In genomic region chr19:14571695-14572490, GRCh38 we compare ENCODE assay signal across 8 cellular contexts. TPM values are rescaled to one million over a fixed set of nuclear protein-coding genes. Genes with fewer than 3 reads are reported as not detected.
DNase-seq lines count a peak whose midpoint lies in the region; ATAC-seq and TF ChIP-seq lines count a peak whose summit lies in the region.

TSS of gene NDUFB7 (minus strand) at chr19:14572066. CDS start at chr19:14572000, 66 bp downstream.

- TF ChIP-seq CTCF in Caco-2 (IDR thresholded peaks at IDR 0.05; ENCODE audit: insufficient read depth in 1 of 2, low read depth in 1 of 2, low read length in 1 of 2, severe bottlenecking in 1 of 2, unreplicated experiment in 1 of 2), result peak; percentile 39 to 87

- peak within 1 kb of the TSS; percentile 85 for H2AFZ ChIP-seq in mesenchymal stem cell (ENCODE audit: low read depth, low read length)

- peak within 1 kb of the TSS; percentile 92 to 96 for H3K4ac ChIP-seq in mesenchymal stem cell (ENCODE audit: low read depth in 1 of 2, low read length in 2 of 2)

- H3K4me2 ChIP-seq in mesenchymal stem cell (ENCODE audit: low read length, poor library complexity, severe bottlenecking), result peak within 1 kb of the TSS; percentile 75

- H2BK120ac ChIP-seq in mesenchymal stem cell (ENCODE audit: low read depth, low read length), result no peak within 1 kb of the TSS

- intact Hi-C loops in Caco-2 (cut with micrococcal nuclease; ENCODE audit: unreplicated experiment), result loop anchor here (1.0 to 10.0 kb wide), 2 partner anchors 54 to 213 kb away; partner anchors contain the start of gene DNAJB1

- H3K4me1 ChIP-seq in Caco-2 (no peaks in the 10 kb centered on the region), mesenchymal stem cell (ENCODE audit: control insufficient read depth, insufficient read depth, low read depth, low read length) (peaks cover 11% of the 10 kb centered on the region)

- no peak within 1 kb of the TSS for H2AK5ac ChIP-seq in mesenchymal stem cell (ENCODE audit: low read length, severe bottlenecking)

- no peaks in the 10 kb centered on the region for H3K27me3 Mint-ChIP-seq in Caco-2 (ENCODE audit: insufficient read depth, unreplicated experiment)
- H3K27me3 Mint-ChIP-seq in effector memory CD8-positive, alpha-beta T cell, result no peaks in the 10 kb centered on the region

- H3K9me3 Mint-ChIP-seq in Caco-2 (ENCODE audit: unreplicated experiment), result no peaks in the 10 kb centered on the region
- H3K9me3 Mint-ChIP-seq in effector memory CD8-positive, alpha-beta T cell, result no peaks in the 10 kb centered on the region

- H3K79me1 ChIP-seq in mesenchymal stem cell (replicated peaks; ENCODE audit: low read length, poor library complexity, severe bottlenecking), result peaks cover 10% of the 10 kb centered on the region

- peak within 1 kb of the TSS; percentile 88 for H3K4me3 Mint-ChIP-seq in Caco-2 (ENCODE audit: unreplicated experiment)
- H3K4me3 Mint-ChIP-seq in effector memory CD8-positive, alpha-beta T cell, result peak within 1 kb of the TSS; percentile 93 to 96

- H2BK5ac ChIP-seq in mesenchymal stem cell (ENCODE audit: low read depth, low read length, poor library complexity, severe bottlenecking), result peak within 1 kb of the TSS; percentile 80

- WGBS in mesenchymal stem cell, result under 1% methylated on average over 32 of the region's 40 CpGs

- H2BK12ac ChIP-seq in mesenchymal stem cell (ENCODE audit: low read length in 2 of 2), result no peak within 1 kb of the TSS

- H3K23ac ChIP-seq in mesenchymal stem cell (ENCODE audit: low read length in 2 of 2), result no peak within 1 kb of the TSS

- DNase-seq in Caco-2 (peak; percentile 93), HT1080 (ENCODE audit: low read depth) (peak; percentile 92), NOMO-1 (lab: John Stamatoyannopoulos, UW; ENCODE audit: unreplicated experiment in 2 of 2) (peak; percentile 87 to 92), mesenchymal stem cell (peak; percentile 96)
- DNase-seq in activated CD8-positive, alpha-beta memory T cell treated with anti-CD3 and anti-CD28 coated beads for 4 hours (ENCODE audit: low read depth in 2 of 2), result peak; percentile 71 to 84
- peak; percentile 83 to 86 (median 85) for DNase-seq in effector memory CD8-positive, alpha-beta T cell
- peak; percentile 82 for DNase-seq in stimulated activated CD8-positive, alpha-beta memory T cell treated with anti-CD3 and anti-CD28 coated beads, Interleukin-12 subunit alpha, Interleukin-12 subunit beta, amount 100 ng/mL, for 4 hours (ENCODE audit: low read depth)

- H3K36me3 ChIP-seq in Caco-2 (ENCODE audit: control insufficient read depth, insufficient read depth, low read length), result no peaks in the 10 kb centered on the region
- H3K36me3 ChIP-seq in mesenchymal stem cell (ENCODE audit: control insufficient read depth in 1 of 2, insufficient read depth in 2 of 2, low read depth in 1 of 2, low read length in 2 of 2), result peaks cover 5 to 25% of the 10 kb centered on the region in 2 experiments

- H3K27ac Mint-ChIP-seq in Caco-2 (ENCODE audit: unreplicated experiment), result peak within 1 kb of the TSS; percentile 92
- peak within 1 kb of the TSS; percentile 86 to 92 for H3K27ac Mint-ChIP-seq in effector memory CD8-positive, alpha-beta T cell

- H3K27me3 ChIP-seq in Caco-2 (replicated peaks; ENCODE audit: control insufficient read depth, insufficient read depth, low read length), result no peaks in the 10 kb centered on the region
- H3K27me3 ChIP-seq in mesenchymal stem cell (ENCODE audit: control insufficient read depth in 1 of 2, insufficient read depth in 1 of 2, low read length in 2 of 2), result no peaks in the 10 kb centered on the region

- CTCF ChIA-PET in Caco-2 (lab: Charles Lee), result interaction anchor here (0.6 to 2.5 kb wide), 6 partner anchors 9 to 1811 kb away, joined by 3 to 50 read pairs (median 4); partner anchors contain the start of gene ASF1B

- H4K91ac ChIP-seq in mesenchymal stem cell (ENCODE audit: low read length), result peak within 1 kb of the TSS; percentile 98

- BruUV-seq in Caco-2 (replicated peaks; lab: Mats Ljungman, UMichigan), result TSS peak; percentile 64

- H3K9me3 ChIP-seq in Caco-2 (no peaks in the 10 kb centered on the region), mesenchymal stem cell (ENCODE audit: control insufficient read depth, low read length) (no peaks in the 10 kb centered on the region)

- peak within 1 kb of the TSS in 1 of 2 experiments; percentile 73 for H3K14ac ChIP-seq in mesenchymal stem cell (ENCODE audit: low read length in 2 of 2)

- H3K18ac ChIP-seq in mesenchymal stem cell (ENCODE audit: low read depth in 1 of 2, low read length in 2 of 2), result peak within 1 kb of the TSS; percentile 95 to 98

- peaks cover 9% of the 10 kb centered on the region for H3K4me1 Mint-ChIP-seq in Caco-2 (ENCODE audit: low read depth, unreplicated experiment)
- H3K4me1 Mint-ChIP-seq in effector memory CD8-positive, alpha-beta T cell (ENCODE audit: low read depth in 2 of 2), result peaks cover 37 to 48% of the 10 kb centered on the region in 2 donors

- H3K36me3 Mint-ChIP-seq in Caco-2 (ENCODE audit: insufficient read depth, unreplicated experiment), result peaks cover 32% of the 10 kb centered on the region
- peaks cover 11% of the 10 kb centered on the region for H3K36me3 Mint-ChIP-seq in effector memory CD8-positive, alpha-beta T cell (ENCODE audit: insufficient read depth)

- H3K9ac ChIP-seq in mesenchymal stem cell (ENCODE audit: low read length), result peak within 1 kb of the TSS; percentile 95

- peak; percentile 76 for ATAC-seq in GM21360 (IDR thresholded peaks at IDR 0.05; ENCODE audit: unreplicated experiment)
- ATAC-seq in effector memory CD8-positive, alpha-beta T cell (replicated peaks), result peak; percentile 95

- H4K8ac ChIP-seq in mesenchymal stem cell (ENCODE audit: low read length), result peak within 1 kb of the TSS; percentile 98

- H3K4me3 ChIP-seq in Caco-2 (ENCODE audit: low read depth, low read length) (peak within 1 kb of the TSS; percentile 92), mesenchymal stem cell (ENCODE audit: insufficient read depth in 1 of 2, low read depth in 1 of 2, low read length in 2 of 2) (peak within 1 kb of the TSS; percentile 93 to 100)

- no peak within 1 kb of the TSS for H3K27ac ChIP-seq in mesenchymal stem cell (ENCODE audit: low read length, poor library complexity, severe bottlenecking)

- POLR2A ChIA-PET in Caco-2 (lab: Charles Lee), result interaction anchor here (0.9 to 1.1 kb wide), 4 partner anchors 42 to 115 kb away, joined by 4 to 6 read pairs (median 5); partner anchors contain the start of genes DNAJB1 and GIPC1

- H2BK15ac ChIP-seq in mesenchymal stem cell (ENCODE audit: low read depth, poor library complexity, severe bottlenecking), result no peak within 1 kb of the TSS

RNA-seq across cellular contexts. Expression of gene NDUFB7, which starts in this region (rescaled TPM):
- 158 and 173 TPM in 2 replicates for total RNA-seq in Caco-2 (2022)
- 284 and 475 TPM in 2 replicates for total RNA-seq in HT1080 (2014; rRNA removed; shearing (Covaris generic))
- polyA plus RNA-seq in HT1080 (2015; cell fraction: cytosol; rRNA removed), result 255 and 328 TPM in 2 replicates
- polyA plus RNA-seq in HT1080 (2015; cell fraction: nucleus; rRNA removed), result 101 and 106 TPM in 2 replicates
- 220 TPM for polyA plus RNA-seq in mesenchymal stem cell (2013, experiment 1 of 2)
- 213 TPM for polyA plus RNA-seq in mesenchymal stem cell (2013, experiment 2 of 2)
